ENCODE assay signal across 13 cellular contexts in genomic region chr5:2754621-2755370, GRCh38. TPM values are rescaled to one million over a fixed set of nuclear protein-coding genes. Genes with fewer than 3 reads are reported as not detected.
A peak's percentile ranks its signal among the peaks of the same experiment; 100 is the strongest.
DNase-seq lines count a peak whose midpoint lies in the region; ATAC-seq and TF ChIP-seq lines count a peak whose summit lies in the region.
"Had no signal": no experiment of that assay in that cellular context is flagged by ENCODE, and none has a peak within 500 bp of the region (broad histone marks: within the 10 kb centered on the region; RNA-seq: fewer than 3 reads in every experiment).

No MANE protein-coding gene starts in this region.

- no peak for ATAC-seq in heart right ventricle
- no peak for ATAC-seq in Right ventricle myocardium inferior
- no peak for ATAC-seq in upper lobe of right lung

- WGBS in heart right ventricle, 2 donors, result 7 to 12% methylated on average over 72 of the region's 72 CpGs

- H3K4me3 ChIP-seq in heart right ventricle (peak overlapping the region in 6 of 10 donors; percentile 0 to 52 (median 37)), upper lobe of right lung (peak overlapping the region; percentile 54)

- H3K27me3 ChIP-seq in heart right ventricle, result peaks cover 45 to 98% (median 95%) of the 10 kb centered on the region in 7 donors
- H3K27me3 ChIP-seq in upper lobe of right lung, result peaks cover 82% of the 10 kb centered on the region

- TF ChIP-seq CTCF in heart right ventricle (IDR thresholded peaks at IDR 0.05) (peak in 6 of 9 donors; percentile 14 to 44 (median 28)), upper lobe of right lung (IDR thresholded peaks at IDR 0.05) (peak; percentile 17)

- H3K27ac ChIP-seq in heart right ventricle (no peak overlapping the region), upper lobe of right lung (peak overlapping the region; percentile 88)
- H3K27ac ChIP-seq: tibial artery had no signal

- H3K9me3 ChIP-seq in heart right ventricle (no peaks in the 10 kb centered on the region), upper lobe of right lung (no peaks in the 10 kb centered on the region)
- H3K9me3 ChIP-seq: tibial artery had no signal

- H3K36me3 ChIP-seq in heart right ventricle (no peaks in the 10 kb centered on the region), upper lobe of right lung (no peaks in the 10 kb centered on the region)
- H3K36me3 ChIP-seq: tibial artery had no signal

- peaks cover 2 to 54% (median 25%) of the 10 kb centered on the region in 9 donors for H3K4me1 ChIP-seq in heart right ventricle
- peaks cover 5% of the 10 kb centered on the region for H3K4me1 ChIP-seq in upper lobe of right lung

- intact Hi-C loops in heart right ventricle (cut with DNase I) (no loop called here), Right ventricle myocardium inferior (cut with DNase I) (no loop called here), upper lobe of right lung (cut with DNase I) (no loop called here)

- DNase-seq in heart right ventricle, result no peak
- no peak for DNase-seq in Right ventricle myocardium inferior (ENCODE audit: missing footprints)
- DNase-seq in ecto neural progenitor cell (ENCODE audit: low spot score), result peak; percentile 84
- DNase-seq in medulla oblongata (ENCODE audit: extremely low spot score), result peak; percentile 32
- peak; percentile 76 for DNase-seq in upper lobe of right lung
- no peak for DNase-seq in SK-N-DZ (ENCODE audit: low spot score)
- no peak for DNase-seq in NCI-H146 (lab: John Stamatoyannopoulos, UW)
- DNase-seq in DMS153 treated with DMSO at 0.1 percent for 48 hours (lab: John Stamatoyannopoulos, UW; ENCODE audit: unreplicated experiment), result no peak
- DNase-seq: KBM-7, NCI-H2081 treated with DMSO at 0.1 percent for 48 hours, OCI-M1 had no signal

RNA-seq across cellular contexts. Expression of gene IRX2, which starts 3.3 kb away (rescaled TPM):
- total RNA-seq in heart right ventricle (1 to 10 TPM in 5 of 10 donors, under 1 TPM in 5; 0.09 to 6.4 (median 1.1) TPM), Right ventricle myocardium inferior (7.3 TPM), upper lobe of right lung (56.4 TPM)
- polyA plus RNA-seq in heart right ventricle, result 1 to 10 TPM; 1.4 to 2.5 TPM
- polyA plus RNA-seq in SK-N-DZ (2014; cell fraction: cytosol; rRNA removed), result 0.07 and 0.12 TPM in 2 replicates
- polyA plus RNA-seq in SK-N-DZ (2014; cell fraction: nucleus; rRNA removed), result 0.07 and 0.33 TPM in 2 replicates
- total RNA-seq: activated CD8-positive, alpha-beta memory T cell treated with anti-CD3 and anti-CD28 coated beads for 36 hours had no signal

Comparison
In these comparisons a context has a peak if more than half of its experiments do, and no peak if none do; other contexts are left out.
1. DNase-seq: peak in ecto neural progenitor cell (single experiment), medulla oblongata (single experiment) and upper lobe of right lung (single experiment); none in heart right ventricle (0 of 2), Right ventricle myocardium inferior (single experiment), SK-N-DZ (single experiment), NCI-H146 (single experiment) and DMS153 treated with DMSO at 0.1 percent for 48 hours (single experiment).